In the genomic region with DNA sequence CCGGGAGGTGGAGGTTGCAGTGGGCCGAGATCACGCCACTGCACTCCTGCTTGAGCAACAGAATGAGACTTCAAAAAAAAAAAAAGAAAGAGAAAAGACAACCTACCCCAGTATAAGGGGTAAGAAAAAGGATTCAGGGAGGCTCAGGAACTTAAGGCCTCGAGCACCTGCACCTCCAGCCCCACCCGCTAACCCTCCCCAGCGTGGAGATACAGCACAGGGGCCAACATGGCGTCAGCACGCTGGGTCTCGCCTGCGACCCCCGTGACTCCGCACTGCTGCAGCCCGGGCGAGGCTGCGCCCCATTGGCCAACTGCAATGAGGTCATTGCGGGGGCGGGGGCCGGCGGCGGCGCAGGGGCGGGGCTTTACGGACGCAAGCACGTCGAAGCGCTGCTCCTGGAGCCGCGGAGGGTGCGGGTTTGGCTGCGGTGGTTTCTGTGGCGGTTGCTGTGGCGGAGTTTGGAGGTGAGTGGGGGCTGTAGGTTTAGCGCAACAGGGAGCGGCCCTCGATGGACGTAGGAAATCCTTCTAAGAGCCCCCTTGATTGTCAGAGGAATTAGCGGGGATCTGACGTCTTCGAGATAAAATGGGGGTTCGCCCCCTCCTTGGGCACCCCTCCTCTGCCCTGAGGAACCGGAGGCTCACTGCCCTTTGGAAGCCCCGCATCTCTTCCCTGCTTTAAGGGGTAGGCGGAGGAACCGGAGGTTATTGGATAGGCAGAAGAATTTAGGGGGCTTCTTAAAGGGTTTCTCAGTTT, we compare ENCODE assay signal across 8 cellular contexts. TPM values are rescaled to one million over a fixed set of nuclear protein-coding genes. Genes with fewer than 3 reads are reported as not detected.
DNase-seq lines count a peak whose midpoint lies in the region; ATAC-seq and TF ChIP-seq lines count a peak whose summit lies in the region.

A gene (plus strand): TSS at position 382 of the 759 bp plus-strand sequence. CDS start 2,017 bp downstream, outside the sequence.

- H3K9me3 ChIP-seq in ES-I3 (ENCODE audit: control insufficient read depth, insufficient read depth, low read length) (no peaks in the 10 kb centered on the region), adrenal gland (replicated peaks in 1 of 3) (no peaks in the 10 kb centered on the region), heart right ventricle (no peaks in the 10 kb centered on the region), transverse colon (no peaks in the 10 kb centered on the region)

- H3K27ac ChIP-seq in adrenal gland (peak within 1 kb of the TSS; percentile 90 to 98 (median 96)), heart right ventricle (peak within 1 kb of the TSS; percentile 73 to 96 (median 92)), transverse colon (peak within 1 kb of the TSS; percentile 94 to 99 (median 97))

- H3K36me3 ChIP-seq in ES-I3 (ENCODE audit: insufficient read depth, low read length), result 0 out of 2 replicates have a peak, but pooled peaks cover 3% of the 10 kb centered on the region
- peaks cover 0 to 24% of the 10 kb centered on the region in 2 donors for H3K36me3 ChIP-seq in adrenal gland (replicated peaks in 1 of 2)
- H3K36me3 ChIP-seq in heart right ventricle, result peaks cover 0 to 33% (median 4%) of the 10 kb centered on the region in 9 donors
- peaks cover 0 to 3% (median 0%) of the 10 kb centered on the region in 4 donors for H3K36me3 ChIP-seq in transverse colon

- H3K27me3 ChIP-seq in adrenal gland, result no peaks in the 10 kb centered on the region
- no peaks in the 10 kb centered on the region for H3K27me3 ChIP-seq in heart right ventricle
- no peaks in the 10 kb centered on the region for H3K27me3 ChIP-seq in transverse colon

- no peak for TF ChIP-seq EP300 in transverse colon (IDR thresholded peaks at IDR 0.05; ENCODE audit: low read depth)

- TF ChIP-seq POLR2A in adrenal gland (IDR thresholded peaks at IDR 0.05) (peak; percentile 77 to 83), transverse colon (IDR thresholded peaks at IDR 0.05) (peak; percentile 88)

- CTCF ChIA-PET in HEK293T (lab: Yijun Ruan, JAX), result no interaction called here

- H3K9ac ChIP-seq in ES-I3 (ENCODE audit: low read depth, low read length), result peak within 1 kb of the TSS; percentile 92

- WGBS in adrenal gland, 4 donors, result 1 to 3% (median 1%) methylated on average over 14 to 45 of the region's 45 CpGs
- WGBS in heart right ventricle, 2 donors, result 1% methylated on average over 45 of the region's 45 CpGs
- 0 to 2% methylated on average over 6 to 28 of the region's 45 CpGs for WGBS in transverse colon (ENCODE audit: low coverage in 1 of 2), 2 donors

- intact Hi-C loops in adrenal gland (cut with DNase I), result no loop called here
- intact Hi-C loops in heart right ventricle (cut with DNase I), result loop anchor here in 5 of 10 donors (2.0 to 10.0 kb wide), 3 partner anchors 36 to 56 kb away; a partner anchor contains a TSS
- intact Hi-C loops in posterior cingulate gyrus (cut with DNase I), result no loop called here
- intact Hi-C loops in transverse colon (cut with DNase I; ENCODE audit: low total_unique reads), result no loop called here

- DNase-seq in HEK293T (ENCODE audit: extremely low spot score) (peak; percentile 96), NCI-H1105 treated with DMSO at 0.1 percent for 48 hours (lab: John Stamatoyannopoulos, UW) (peak; percentile 85), T-helper 1 cell (peak; percentile 62 to 86 (median 79)), adrenal gland (peak; percentile 94 to 98 (median 96)), heart right ventricle (peak; percentile 95 to 96), posterior cingulate gyrus (peak; percentile 91 to 99 (median 96)), transverse colon (peak; percentile 97)

- no peak for TF ChIP-seq CTCF in adrenal gland (IDR thresholded peaks at IDR 0.05)
- no peak for TF ChIP-seq CTCF in heart right ventricle (IDR thresholded peaks at IDR 0.05)
- no peak for TF ChIP-seq CTCF in transverse colon (IDR thresholded peaks at IDR 0.05)

- H3K4me1 ChIP-seq in ES-I3 (ENCODE audit: insufficient read depth, low read length), result peaks cover 14% of the 10 kb centered on the region; the same call in 1 of the 2 replicates
- peaks cover 24 to 44% of the 10 kb centered on the region in 2 donors for H3K4me1 ChIP-seq in adrenal gland (replicated peaks in 1 of 2)
- H3K4me1 ChIP-seq in heart right ventricle, result peaks cover 2 to 75% (median 34%) of the 10 kb centered on the region in 9 donors
- H3K4me1 ChIP-seq in transverse colon, result peaks cover 13 to 47% (median 21%) of the 10 kb centered on the region in 4 donors

- H3K4me3 ChIP-seq in adrenal gland, result peak within 1 kb of the TSS; percentile 37 to 87 (median 78)
- peak within 1 kb of the TSS; percentile 39 to 87 (median 78) for H3K4me3 ChIP-seq in heart right ventricle
- H3K4me3 ChIP-seq in transverse colon, result peak within 1 kb of the TSS; percentile 52 to 85 (median 61)

- POLR2A ChIA-PET in HEK293T (lab: Yijun Ruan, JAX), result no interaction called here

- ATAC-seq in heart right ventricle, result peak; percentile 97 to 99 (median 98)

- in situ Hi-C loops in transverse colon (cut with MboI; ENCODE audit: low pct_ligation_motif_present in 1 of 4, low pct_unique_long_range_greater_than_20kb in 1 of 4, low sequenced_read_pairs in 3 of 4), result no loop called here

TF ChIP-seq in HEK293T, 16 proteins besides CTCF, POLR2A, EP300 and RAD21:
- TF ChIP-seq L3MBTL2 (conservative IDR thresholded peaks at IDR 0.05) (peak; percentile 85), ZNF384 (IDR thresholded peaks at IDR 0.05) (peak; percentile 55), ARNT (IDR thresholded peaks at IDR 0.05) (no peak)

RNA-seq across cellular contexts. Expression of the gene that starts here (rescaled TPM):
- total RNA-seq in adrenal gland (100 to 1,000 TPM in 3 of 8 donors, 10 to 100 TPM in 5; 42.9 to 126 (median 97.0) TPM), heart right ventricle (10 to 100 TPM; 28.1 to 48.5 (median 32.6) TPM), transverse colon (100 to 1,000 TPM in 2 of 4 donors, 10 to 100 TPM in 2; 91.8 to 313 (median 115) TPM)
- polyA plus RNA-seq in adrenal gland (100 to 1,000 TPM in 1 of 3 donors, 10 to 100 TPM in 2; 61.6 to 126 (median 81.6) TPM), heart right ventricle (10 to 100 TPM; 35.2 to 35.6 TPM)

Comparison
In these comparisons a context has a peak if more than half of its experiments do, and no peak if none do; other contexts are left out.
1. Peak in every context shown above with its lines: DNase-seq, ATAC-seq, H3K4me3 ChIP-seq and H3K27ac ChIP-seq.